ENCODE assay signal across 9 cellular contexts in the genomic region with DNA sequence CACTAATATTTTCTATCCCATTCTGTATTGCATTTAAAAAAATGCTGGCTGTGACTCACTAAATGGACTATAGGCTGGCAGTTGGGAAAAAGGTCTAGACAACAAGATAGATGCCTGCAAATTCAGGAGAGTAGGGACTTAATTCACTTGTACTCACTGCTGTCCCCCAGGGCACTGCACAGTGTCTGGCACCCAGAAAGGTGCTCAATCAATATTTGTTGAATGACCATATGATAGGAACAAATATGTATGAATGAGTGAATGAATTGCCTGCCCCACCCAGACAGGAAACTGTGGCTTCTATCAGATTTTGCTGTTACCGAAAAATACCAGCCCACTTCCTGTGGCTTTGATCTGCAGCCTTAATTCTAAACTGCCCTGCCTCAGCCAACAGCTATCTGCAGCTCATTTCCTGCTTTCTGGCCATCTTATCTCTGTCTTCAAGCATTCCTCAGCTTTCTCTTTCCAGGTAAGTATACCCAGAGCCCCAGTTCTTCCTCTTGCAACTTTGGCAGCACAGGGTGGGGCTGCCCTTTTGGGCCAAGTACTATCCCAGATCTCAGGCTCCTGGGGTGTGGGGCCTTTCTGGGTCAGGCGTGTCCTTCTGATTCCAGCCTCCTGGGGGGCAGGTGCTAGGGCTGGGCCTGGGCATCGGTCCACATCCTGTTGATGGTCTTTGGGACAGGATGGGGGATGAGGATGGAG. TPM values are rescaled to one million over a fixed set of nuclear protein-coding genes. Genes with fewer than 3 reads are reported as not detected.
DNase-seq lines count a peak whose midpoint lies in the region; ATAC-seq and TF ChIP-seq lines count a peak whose summit lies in the region.
"Had no signal": no experiment of that assay in that cellular context is flagged by ENCODE, and none has a peak within 500 bp of the region (broad histone marks: within the 10 kb centered on the region; RNA-seq: fewer than 3 reads in every experiment).

No MANE protein-coding gene starts in this region.

- peak overlapping the region; percentile 100 for H3K27ac ChIP-seq in RWPE2 (ENCODE audit: poor library complexity, severe bottlenecking)
- H3K27ac ChIP-seq in psoas muscle, result no peak overlapping the region

- TF ChIP-seq CTCF in RWPE2 (IDR thresholded peaks at IDR 0.05; ENCODE audit: poor library complexity, severe bottlenecking) (no peak), psoas muscle (IDR thresholded peaks at IDR 0.05) (no peak)

- H3K27me3 ChIP-seq in RWPE2 (ENCODE audit: insufficient read depth, poor library complexity, severe bottlenecking) (no peaks in the 10 kb centered on the region), psoas muscle (ENCODE audit: insufficient read depth in 3 of 3, low read length in 2 of 3) (no peaks in the 10 kb centered on the region)

- peak overlapping the region; percentile 81 for H3K4me3 Mint-ChIP-seq in activated naive CD4-positive, alpha-beta T cell treated with anti-CD3 and anti-CD28 coated beads, Interleukin-2, amount 50 U/mL, for 24 hours

- H3K36me3 Mint-ChIP-seq in activated naive CD4-positive, alpha-beta T cell treated with anti-CD3 and anti-CD28 coated beads, Interleukin-2, amount 50 U/mL, for 24 hours, result no peaks in the 10 kb centered on the region

- DNase-seq in CD1c-positive myeloid dendritic cell (ENCODE audit: extremely low spot score), result peak; percentile 51
- peak; percentile 70 for DNase-seq in RWPE2 (ENCODE audit: low spot score)
- DNase-seq in posterior vena cava (ENCODE audit: low spot score), result peak; percentile 47
- DNase-seq in psoas muscle, result no peak
- DNase-seq in NCI-H146 (lab: John Stamatoyannopoulos, UW), result no peak
- DNase-seq in iPS-NIHi7 (ENCODE audit: extremely low spot score), result no peak

- intact Hi-C loops in posterior vena cava (cut with DNase I) (no loop called here), psoas muscle (cut with DNase I) (no loop called here)

- H3K27me3 Mint-ChIP-seq in activated naive CD4-positive, alpha-beta T cell treated with anti-CD3 and anti-CD28 coated beads, Interleukin-2, amount 50 U/mL, for 24 hours, result peaks cover 1% of the 10 kb centered on the region

- H3K9me3 ChIP-seq in RWPE2 (ENCODE audit: severe bottlenecking) (no peaks in the 10 kb centered on the region), psoas muscle (no peaks in the 10 kb centered on the region)

- peaks cover 67% of the 10 kb centered on the region for H3K4me1 ChIP-seq in RWPE2 (ENCODE audit: insufficient read depth, poor library complexity, severe bottlenecking)
- peaks cover 4% of the 10 kb centered on the region for H3K4me1 ChIP-seq in psoas muscle

- WGBS in psoas muscle, 3 donors, result 68 to 77% (median 73%) methylated on average over 3 of the region's 3 CpGs

- H3K36me3 ChIP-seq in RWPE2 (ENCODE audit: low read depth) (peaks cover 5% of the 10 kb centered on the region; the same call in 1 of the 2 replicates), psoas muscle (ENCODE audit: insufficient read depth in 1 of 2, low read depth in 1 of 2) (no peaks in the 10 kb centered on the region)

- no peak overlapping the region for H3K4me3 ChIP-seq in RWPE2 (ENCODE audit: severe bottlenecking)
- no peak overlapping the region for H3K4me3 ChIP-seq in psoas muscle

- ATAC-seq in HG02610 (IDR thresholded peaks at IDR 0.05; ENCODE audit: unreplicated experiment), result peak; percentile 64
- ATAC-seq in RWPE2 (ENCODE audit: low read depth), result peak; percentile 23
- no peak for ATAC-seq in psoas muscle

- H3K27ac Mint-ChIP-seq in activated naive CD4-positive, alpha-beta T cell treated with anti-CD3 and anti-CD28 coated beads, Interleukin-2, amount 50 U/mL, for 24 hours, result peak overlapping the region; percentile 33

- peaks cover 64% of the 10 kb centered on the region for H3K4me1 Mint-ChIP-seq in activated naive CD4-positive, alpha-beta T cell treated with anti-CD3 and anti-CD28 coated beads, Interleukin-2, amount 50 U/mL, for 24 hours

- no peaks in the 10 kb centered on the region for H3K9me3 Mint-ChIP-seq in activated naive CD4-positive, alpha-beta T cell treated with anti-CD3 and anti-CD28 coated beads, Interleukin-2, amount 50 U/mL, for 24 hours

RNA-seq across cellular contexts. Expression of a gene that starts 15.3 kb away (rescaled TPM):
- total RNA-seq in posterior vena cava (under 1 TPM; 0.14 to 0.38 TPM), psoas muscle (under 1 TPM in 1 of 4 donors, not detected in 3; 0.06 TPM)
- polyA plus RNA-seq in psoas muscle, result under 1 TPM in 1 of 3 donors, not detected in 2; 0.04 TPM
- total RNA-seq: skeletal muscle tissue had no signal

RNA-seq across cellular contexts. Expression of a gene that starts 48.5 kb away (rescaled TPM):
- total RNA-seq in posterior vena cava (under 1 TPM; 0.46 to 0.62 TPM), psoas muscle (under 1 TPM; 0.20 to 0.24 (median 0.21) TPM)
- under 1 TPM in 2 of 3 donors, not detected in 1; 0.08 to 0.09 TPM for polyA plus RNA-seq in psoas muscle

Comparison
In these comparisons a context has a peak if more than half of its experiments do, and no peak if none do; other contexts are left out.
1. DNase-seq: peak in CD1c-positive myeloid dendritic cell (single experiment), RWPE2 (single experiment) and posterior vena cava (single experiment); none in psoas muscle (0 of 2), NCI-H146 (single experiment) and iPS-NIHi7 (single experiment).
2. ATAC-seq: peak in HG02610 (single experiment) and RWPE2 (single experiment); none in psoas muscle (0 of 4).